18 cellular contexts compared by ENCODE assay signal in the genomic region with DNA sequence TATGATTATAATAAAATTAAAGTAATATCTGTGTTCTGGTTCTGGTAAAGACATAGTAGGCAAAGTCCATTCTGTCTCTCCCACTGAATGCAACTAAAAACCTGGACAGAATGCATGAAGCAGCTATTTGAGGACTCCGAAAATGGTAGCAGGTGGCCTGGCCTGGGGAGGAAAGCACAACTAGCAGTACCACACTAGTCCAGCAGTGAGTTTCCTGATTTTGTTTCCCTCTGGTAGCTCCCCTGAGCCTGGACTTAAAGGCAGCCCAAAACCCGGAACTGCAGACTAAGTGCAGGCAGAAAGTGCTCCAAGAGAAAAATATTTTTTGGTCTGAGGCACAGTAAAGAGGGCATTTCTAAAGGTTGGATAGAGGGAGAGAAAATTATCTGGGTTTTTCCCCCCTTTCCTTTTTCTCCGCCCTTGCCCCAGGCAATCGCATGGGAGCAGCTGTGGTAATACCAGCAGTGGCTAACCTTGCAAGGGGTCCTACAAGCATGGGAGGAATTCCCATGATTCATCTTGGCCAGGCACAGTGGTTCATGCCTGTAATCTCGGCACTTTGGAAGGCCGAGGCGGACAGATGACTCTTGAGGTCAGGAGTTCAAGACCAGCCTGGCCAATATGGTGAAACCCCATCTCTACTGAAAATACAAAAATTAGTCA. TPM values are rescaled to one million over a fixed set of nuclear protein-coding genes. Genes with fewer than 3 reads are reported as not detected.
DNase-seq lines count a peak whose midpoint lies in the region; ATAC-seq lines count a peak whose summit lies in the region.
"Had no signal": no experiment of that assay in that cellular context is flagged by ENCODE, and none has a peak within 500 bp of the region (broad histone marks: within the 10 kb centered on the region; RNA-seq: fewer than 3 reads in every experiment).

No MANE protein-coding gene starts in this region.

- H3K36me3 ChIP-seq in mesodermal cell (ENCODE audit: control insufficient read depth, insufficient read depth, low read length), result peaks cover 23% of the 10 kb centered on the region

- H3K4me1 ChIP-seq in mesodermal cell (ENCODE audit: control insufficient read depth, insufficient read depth, low read length, poor library complexity, severe bottlenecking), result no peaks in the 10 kb centered on the region
- H3K4me1 ChIP-seq: Peyer's patch had no signal

- ATAC-seq in GM21619 (IDR thresholded peaks at IDR 0.05; ENCODE audit: unreplicated experiment), result no peak
- ATAC-seq: mucosa of descending colon, SK-N-SH treated with all-trans-retinoic acid at 6 μM for 48 hours had no signal

- intact Hi-C loops in posterior cingulate gyrus (cut with DNase I), result no loop called here

- H3K9me3 ChIP-seq in mesodermal cell (ENCODE audit: control insufficient read depth, low read length), result no peaks in the 10 kb centered on the region
- H3K9me3 ChIP-seq: mucosa of descending colon, Peyer's patch had no signal

- WGBS in mesodermal cell (ENCODE audit: insufficient coverage in 2 of 2), 2 experiments, result 86 to 95% methylated on average over 5 to 6 of the region's 7 CpGs

- H3K4me3 ChIP-seq in mesodermal cell (ENCODE audit: extremely low read depth, insufficient read depth, low read length, poor library complexity, severe bottlenecking), result no peak overlapping the region
- H3K4me3 ChIP-seq: mucosa of descending colon, Peyer's patch had no signal

- peak; percentile 62 for DNase-seq in EH (ENCODE audit: low read depth)
- peak; percentile 65 for DNase-seq in M059J (ENCODE audit: low read depth)
- peak; percentile 8 for DNase-seq in cerebellar cortex (ENCODE audit: low spot score)
- no peak for DNase-seq in activated CD8-positive, alpha-beta memory T cell treated with anti-CD3 and anti-CD28 coated beads, Interleukin-2, amount 50 U/mL, for 48 hours
- DNase-seq in HuH-7 (ENCODE audit: low spot score), result no peak
- DNase-seq in posterior cingulate gyrus, result no peak
- DNase-seq: activated B cell treated with CpG ODN at 0.5 μM for 24 hours; activated CD4-positive, alpha-beta T cell treated with anti-CD3 and anti-CD28 coated beads, Interleukin-2, amount 50 U/mL, for 48 hours; activated gamma-delta T cell treated with Interleukin-2 at 50 U/mL for 16 hours; CD4-positive, CD25-positive, alpha-beta regulatory T cell; mucosa of descending colon; NCI-H1417; NCI-H2081 treated with DMSO at 0.1 percent for 48 hours; Peyer's patch had no signal

- peak overlapping the region; percentile 26 for H3K27ac ChIP-seq in mesodermal cell (ENCODE audit: low read depth, low read length, severe bottlenecking)
- H3K27ac ChIP-seq: HL-60, Peyer's patch had no signal

RNA-seq across cellular contexts. Expression of gene ASXL2, which starts 32.3 kb away (rescaled TPM):
- total RNA-seq in M059J (2014; rRNA removed; shearing (Covaris generic)), result 4.7 and 8.0 TPM in 2 replicates
- 12.0 TPM for polyA plus RNA-seq in mesodermal cell (2013, experiment 1 of 2)
- 11.0 TPM for polyA plus RNA-seq in mesodermal cell (2013, experiment 2 of 2)

Comparison
In these comparisons a context has a peak if more than half of its experiments do, and no peak if none do; other contexts are left out.
1. DNase-seq: peak in EH (single experiment), M059J (single experiment) and cerebellar cortex (single experiment); none in activated CD8-positive, alpha-beta memory T cell treated with anti-CD3 and anti-CD28 coated beads, Interleukin-2, amount 50 U/mL, for 48 hours (single experiment), HuH-7 (single experiment) and posterior cingulate gyrus (0 of 10).